In the genomic region with DNA sequence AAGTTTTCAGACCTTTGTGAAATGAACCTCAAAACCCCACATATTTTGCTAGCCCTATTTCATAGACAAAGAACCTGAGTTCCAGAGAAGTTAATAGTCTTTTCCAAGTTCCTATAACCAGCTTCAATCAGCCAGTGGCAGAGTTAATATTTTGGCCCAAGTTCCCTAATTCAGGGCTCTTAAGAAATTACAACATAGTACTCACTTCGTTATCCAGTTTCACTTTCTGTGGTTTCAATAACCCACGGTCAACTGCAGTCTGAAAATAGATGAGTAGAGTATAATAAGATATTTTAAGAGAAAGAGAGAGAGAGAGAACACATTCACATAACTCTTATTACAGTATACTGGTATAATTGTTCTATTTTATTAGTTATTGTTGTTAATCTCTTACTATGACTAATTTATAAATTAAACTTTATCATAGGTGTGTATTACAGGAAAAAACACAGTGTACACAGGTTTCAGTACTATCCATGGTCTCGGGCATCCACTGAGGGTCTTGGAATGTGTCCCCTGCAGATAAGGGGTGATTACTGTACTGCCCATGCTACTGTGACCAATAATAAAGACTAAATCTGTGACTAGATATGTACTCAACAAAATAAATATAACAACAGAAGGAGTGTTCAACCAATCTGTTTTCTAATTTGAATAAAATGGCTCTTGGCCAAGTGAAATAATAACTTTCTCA, we compare ENCODE assay signal across 8 cellular contexts. TPM values are rescaled to one million over a fixed set of nuclear protein-coding genes. Genes with fewer than 3 reads are reported as not detected.
DNase-seq lines count a peak whose midpoint lies in the region; ATAC-seq and TF ChIP-seq lines count a peak whose summit lies in the region.

No MANE protein-coding gene starts in this region.

- no peak overlapping the region for H3K27ac Mint-ChIP-seq in activated T-helper 17 cell treated with anti-CD3 and anti-CD28 coated beads, Interleukin-2, amount 50 U/mL, for 72 hours
- no peak overlapping the region for H3K27ac Mint-ChIP-seq in progenitor cell of endocrine pancreas

- peak overlapping the region; percentile 71 for H3K4me3 ChIP-seq in ACC112 (ENCODE audit: low read depth, low read length)
- peak overlapping the region in 1 of 2 experiments; percentile 52 for H3K4me3 ChIP-seq in mesenchymal stem cell (ENCODE audit: insufficient read depth in 1 of 2, low read depth in 1 of 2, low read length in 2 of 2)

- H3K36me3 ChIP-seq in ACC112 (ENCODE audit: insufficient read depth, low read length) (no peaks in the 10 kb centered on the region), mesenchymal stem cell (ENCODE audit: control insufficient read depth in 1 of 2, insufficient read depth in 2 of 2, low read depth in 1 of 2, low read length in 2 of 2) (no peaks in the 10 kb centered on the region)

- TF ChIP-seq CTCF in progenitor cell of endocrine pancreas (IDR thresholded peaks at IDR 0.05; ENCODE audit: unreplicated experiment) = no peak

- no peaks in the 10 kb centered on the region for H3K9me3 Mint-ChIP-seq in activated T-helper 17 cell treated with anti-CD3 and anti-CD28 coated beads, Interleukin-2, amount 50 U/mL, for 72 hours
- H3K9me3 Mint-ChIP-seq in progenitor cell of endocrine pancreas (ENCODE audit: low read depth) = no peaks in the 10 kb centered on the region

- H3K27me3 ChIP-seq in ACC112 (ENCODE audit: insufficient read depth, low read length) = no peaks in the 10 kb centered on the region
- no peaks in the 10 kb centered on the region for H3K27me3 ChIP-seq in mesenchymal stem cell (ENCODE audit: control insufficient read depth in 1 of 2, insufficient read depth in 1 of 2, low read length in 2 of 2)

- no peaks in the 10 kb centered on the region for H3K9me3 ChIP-seq in mesenchymal stem cell (ENCODE audit: control insufficient read depth, low read length)

- H3K27ac ChIP-seq in ACC112 (ENCODE audit: low read depth, low read length) = no peak overlapping the region
- H3K27ac ChIP-seq in mesenchymal stem cell (ENCODE audit: low read length, poor library complexity, severe bottlenecking) = no peak overlapping the region

- H4K91ac ChIP-seq in mesenchymal stem cell (ENCODE audit: low read length) = no peak overlapping the region

- H2BK120ac ChIP-seq in mesenchymal stem cell (ENCODE audit: low read depth, low read length) = no peak overlapping the region

- H2BK15ac ChIP-seq in mesenchymal stem cell (ENCODE audit: low read depth, poor library complexity, severe bottlenecking) = no peak overlapping the region

- H3K36me3 Mint-ChIP-seq in activated T-helper 17 cell treated with anti-CD3 and anti-CD28 coated beads, Interleukin-2, amount 50 U/mL, for 72 hours (ENCODE audit: low read depth) = no peaks in the 10 kb centered on the region
- H3K36me3 Mint-ChIP-seq in progenitor cell of endocrine pancreas (ENCODE audit: insufficient read depth) = no peaks in the 10 kb centered on the region

- peak overlapping the region; percentile 74 for H3K9ac ChIP-seq in mesenchymal stem cell (ENCODE audit: low read length)

- H2AFZ ChIP-seq in ACC112 (ENCODE audit: low read length, unreplicated experiment) (peak overlapping the region; percentile 98), mesenchymal stem cell (ENCODE audit: low read depth, low read length) (no peak overlapping the region)

- no peaks in the 10 kb centered on the region for H3K79me2 ChIP-seq in ACC112 (ENCODE audit: control insufficient read depth, insufficient read depth, low read length, unreplicated experiment)

- no peaks in the 10 kb centered on the region for H3K79me1 ChIP-seq in mesenchymal stem cell (replicated peaks; ENCODE audit: low read length, poor library complexity, severe bottlenecking)

- H3K23ac ChIP-seq in mesenchymal stem cell (ENCODE audit: low read length in 2 of 2) = no peak overlapping the region

- H3K14ac ChIP-seq in mesenchymal stem cell (ENCODE audit: low read length in 2 of 2) = no peak overlapping the region

- H3K4me1 ChIP-seq in ACC112 (ENCODE audit: control insufficient read depth, insufficient read depth, low read length, unreplicated experiment) = peaks cover 8% of the 10 kb centered on the region
- H3K4me1 ChIP-seq in mesenchymal stem cell (ENCODE audit: control insufficient read depth, insufficient read depth, low read depth, low read length) = no peaks in the 10 kb centered on the region

- H2AK5ac ChIP-seq in mesenchymal stem cell (ENCODE audit: low read length, severe bottlenecking) = no peak overlapping the region

- H3K4ac ChIP-seq in mesenchymal stem cell (ENCODE audit: low read depth in 1 of 2, low read length in 2 of 2) = no peak overlapping the region

- WGBS in mesenchymal stem cell = no CpG with 5 or more reads among the region's 3 CpGs

- H3K4me3 Mint-ChIP-seq in activated T-helper 17 cell treated with anti-CD3 and anti-CD28 coated beads, Interleukin-2, amount 50 U/mL, for 72 hours = peak overlapping the region; percentile 41
- H3K4me3 Mint-ChIP-seq in progenitor cell of endocrine pancreas (ENCODE audit: low read depth) = no peak overlapping the region

- no peak overlapping the region for H3K18ac ChIP-seq in mesenchymal stem cell (ENCODE audit: low read depth in 1 of 2, low read length in 2 of 2)

- no peak overlapping the region for H2BK12ac ChIP-seq in mesenchymal stem cell (ENCODE audit: low read length in 2 of 2)

- no peak overlapping the region for H4K8ac ChIP-seq in mesenchymal stem cell (ENCODE audit: low read length)

- no peak overlapping the region for H3K4me2 ChIP-seq in mesenchymal stem cell (ENCODE audit: low read length, poor library complexity, severe bottlenecking)

- peak; percentile 59 for ATAC-seq in GM19324 (IDR thresholded peaks at IDR 0.05; ENCODE audit: low FRiP score, unreplicated experiment)
- peak; percentile 88 for ATAC-seq in HG03354 (IDR thresholded peaks at IDR 0.05; ENCODE audit: poor library complexity, severe bottlenecking, unreplicated experiment)
- ATAC-seq in activated T-helper 17 cell treated with anti-CD3 and anti-CD28 coated beads, Interleukin-2, amount 50 U/mL, for 72 hours (replicated peaks) = peak; percentile 47

- peaks cover 8% of the 10 kb centered on the region for H3K4me1 Mint-ChIP-seq in activated T-helper 17 cell treated with anti-CD3 and anti-CD28 coated beads, Interleukin-2, amount 50 U/mL, for 72 hours
- H3K4me1 Mint-ChIP-seq in progenitor cell of endocrine pancreas (ENCODE audit: low read depth) = peaks cover 5% of the 10 kb centered on the region

- DNase-seq in mesenchymal stem cell (peak; percentile 20), NCI-H226 (no peak), progenitor cell of endocrine pancreas (ENCODE audit: low spot score, unreplicated experiment) (no peak), nucleus accumbens (lab: John Stamatoyannopoulos, UW) (no peak)

- H2BK5ac ChIP-seq in mesenchymal stem cell (ENCODE audit: low read depth, low read length, poor library complexity, severe bottlenecking) = no peak overlapping the region

- no peaks in the 10 kb centered on the region for H3K27me3 Mint-ChIP-seq in activated T-helper 17 cell treated with anti-CD3 and anti-CD28 coated beads, Interleukin-2, amount 50 U/mL, for 72 hours
- H3K27me3 Mint-ChIP-seq in progenitor cell of endocrine pancreas = no peaks in the 10 kb centered on the region

RNA-seq across cellular contexts. Expression of gene MYOT, which starts 9.3 kb away (rescaled TPM):
- not detected for total RNA-seq in activated T-helper 17 cell treated with anti-CD3 and anti-CD28 coated beads, Interleukin-2, amount 50 U/mL, for 72 hours
- polyA plus RNA-seq in mesenchymal stem cell (2013, experiment 1 of 2) = not detected
- polyA plus RNA-seq in mesenchymal stem cell (2013, experiment 2 of 2) = not detected
- not detected in 2 replicates for total RNA-seq in progenitor cell of endocrine pancreas

RNA-seq across cellular contexts. Expression of gene PKD2L2, which starts 30.9 kb away (rescaled TPM):
- under 1 TPM in 1 of 2 donors, not detected in 1; 0.30 TPM for total RNA-seq in activated T-helper 17 cell treated with anti-CD3 and anti-CD28 coated beads, Interleukin-2, amount 50 U/mL, for 72 hours
- polyA plus RNA-seq in mesenchymal stem cell (2013, experiment 1 of 2) = not detected
- polyA plus RNA-seq in mesenchymal stem cell (2013, experiment 2 of 2) = not detected
- total RNA-seq in progenitor cell of endocrine pancreas = not detected in 2 replicates
